Comparison of ENCODE assay signal across 26 cellular contexts in the genomic region with DNA sequence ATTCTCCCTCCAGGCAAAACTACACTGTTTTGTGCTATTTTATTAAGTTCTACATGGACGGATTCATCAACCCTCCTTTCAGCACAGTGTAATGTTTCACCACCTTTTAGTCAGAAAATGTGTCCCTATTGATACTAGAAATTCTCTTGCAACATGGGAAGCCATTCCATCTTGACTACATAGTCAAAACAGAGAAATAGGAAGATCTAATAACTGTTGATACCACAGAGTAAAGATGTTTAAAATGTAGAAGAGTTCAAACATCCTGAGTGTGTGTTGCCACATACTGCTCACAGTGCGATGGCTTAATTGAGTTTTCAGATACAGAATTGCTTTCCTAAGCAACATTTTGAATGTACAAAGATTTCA.
DNase-seq lines count a peak whose midpoint lies in the region; ATAC-seq, FAIRE-seq and TF ChIP-seq lines count a peak whose summit lies in the region.
"Had no signal": no experiment of that assay in that cellular context is flagged by ENCODE, and none has a peak within 500 bp of the region (broad histone marks: within the 10 kb centered on the region; RNA-seq: fewer than 3 reads in every experiment).

No MANE protein-coding gene starts in this region.

- no peak for ATAC-seq in aorta (ENCODE audit: low FRiP score)
- ATAC-seq in left colon, result no peak
- ATAC-seq: activated naive CD8-positive, alpha-beta T cell treated with anti-CD3 and anti-CD28 coated beads, Interleukin-2, amount 50 U/mL, for 24 hours; mucosa of descending colon; stimulated activated memory B cell treated with anti-CD40 and anti-IgM and Interleukin-4, amounts not matched to agents 10 μg/mL and 1 μg/mL and 100 μg/mL, for 72 hours; WTC11 had no signal

- H3K27ac Mint-ChIP-seq in HFFc6, result peak overlapping the region; percentile 89
- H3K27ac Mint-ChIP-seq: activated naive CD8-positive, alpha-beta T cell treated with anti-CD3 and anti-CD28 coated beads, Interleukin-2, amount 50 U/mL, for 24 hours; CD4-positive, alpha-beta memory T cell; stimulated activated memory B cell treated with anti-CD40 and anti-IgM and Interleukin-4, amounts not matched to agents 10 μg/mL and 1 μg/mL and 100 μg/mL, for 72 hours; WTC11 had no signal

- H3K9ac ChIP-seq in keratinocyte (ENCODE audit: control insufficient read depth, extremely low read depth, insufficient read depth, low read length), result no peak overlapping the region
- H3K9ac ChIP-seq in smooth muscle cell (ENCODE audit: low read depth), result no peak overlapping the region

- no peaks in the 10 kb centered on the region for H3K9me1 ChIP-seq in keratinocyte (ENCODE audit: control insufficient read depth, extremely low read depth, insufficient read depth, low read length)

- DNase-seq in HFFc6 (no peak), bronchial epithelial cell (ENCODE audit: low read depth) (peak; percentile 71), keratinocyte (ENCODE audit: low read depth, low spot score) (no peak), smooth muscle cell (lab: John Stamatoyannopoulos, UW; ENCODE audit: unreplicated experiment) (no peak), mesenteric fat pad (ENCODE audit: low spot score) (no peak), aorta (no peak), left colon (no peak)
- DNase-seq: activated CD4-positive, alpha-beta T cell treated with anti-CD3 and anti-CD28 coated beads, Interleukin-2, amount 50 U/mL, for 48 hours; activated CD8-positive, alpha-beta memory T cell treated with anti-CD3 and anti-CD28 coated beads, Interleukin-2, amount 50 U/mL, for 48 hours; activated effector memory CD4-positive, alpha-beta T cell treated with Interleukin-2 at 50 U/mL for 16 hours; activated naive CD8-positive, alpha-beta T cell treated with anti-CD3 and anti-CD28 coated beads, Interleukin-2, amount 50 U/mL, for 24 hours; CD4-positive, alpha-beta memory T cell; dermis blood vessel endothelial cell; GDM1; left ventricle myocardium inferior; mucosa of descending colon; NCI-H187; NCI-H748 treated with DMSO at 0.1 percent for 48 hours; stimulated activated CD4-positive, alpha-beta T cell treated with anti-CD3 and anti-CD28 coated beads, Interleukin-2, amount 100 ng/mL, for 24 hours; testis had no signal

- peaks cover 27% of the 10 kb centered on the region for H3K4me1 Mint-ChIP-seq in HFFc6 (ENCODE audit: low read depth)
- H3K4me1 Mint-ChIP-seq: activated naive CD8-positive, alpha-beta T cell treated with anti-CD3 and anti-CD28 coated beads, Interleukin-2, amount 50 U/mL, for 24 hours; stimulated activated memory B cell treated with anti-CD40 and anti-IgM and Interleukin-4, amounts not matched to agents 10 μg/mL and 1 μg/mL and 100 μg/mL, for 72 hours had no signal

- H4K20me1 ChIP-seq in keratinocyte (ENCODE audit: control insufficient read depth, extremely low read depth, insufficient read depth, low read length) (no peaks in the 10 kb centered on the region), smooth muscle cell (ENCODE audit: low read depth) (no peaks in the 10 kb centered on the region)

- 93% methylated on average over 2 of the region's 2 CpGs for WGBS in smooth muscle cell (ENCODE audit: low lambda C conversion rate)
- WGBS in aorta, 2 donors, result 94% methylated on average over 2 of the region's 2 CpGs

- H3K36me3 ChIP-seq in bronchial epithelial cell (ENCODE audit: control insufficient read depth, insufficient read depth, low read length), result no peaks in the 10 kb centered on the region
- H3K36me3 ChIP-seq in keratinocyte (ENCODE audit: control insufficient read depth in 2 of 2, extremely low read depth in 1 of 2, insufficient read depth in 2 of 2, low read length in 2 of 2), result no peaks in the 10 kb centered on the region
- no peaks in the 10 kb centered on the region for H3K36me3 ChIP-seq in smooth muscle cell (ENCODE audit: low read depth)
- no peaks in the 10 kb centered on the region for H3K36me3 ChIP-seq in aorta (ENCODE audit: control insufficient read depth in 1 of 2, insufficient read depth in 2 of 2, low read length in 1 of 2)
- H3K36me3 ChIP-seq: vagina had no signal

- H3K27me3 Mint-ChIP-seq in HFFc6 (ENCODE audit: insufficient read depth), result no peaks in the 10 kb centered on the region
- H3K27me3 Mint-ChIP-seq: activated naive CD8-positive, alpha-beta T cell treated with anti-CD3 and anti-CD28 coated beads, Interleukin-2, amount 50 U/mL, for 24 hours; CD4-positive, alpha-beta memory T cell; stimulated activated memory B cell treated with anti-CD40 and anti-IgM and Interleukin-4, amounts not matched to agents 10 μg/mL and 1 μg/mL and 100 μg/mL, for 72 hours had no signal

- H3K27ac ChIP-seq in keratinocyte (ENCODE audit: control insufficient read depth, insufficient read depth, low read length) (peak overlapping the region; percentile 48), smooth muscle cell (ENCODE audit: low read depth) (peak overlapping the region; percentile 51), aorta (ENCODE audit: low read depth in 1 of 2, low read length in 2 of 2) (no peak overlapping the region)
- H3K27ac ChIP-seq: left ventricle myocardium inferior, testis, vagina had no signal

- H3K4me2 ChIP-seq in keratinocyte (ENCODE audit: control insufficient read depth, extremely low read depth, insufficient read depth, low read depth, low read length), result no peak overlapping the region
- H3K4me2 ChIP-seq in smooth muscle cell, result no peak overlapping the region

- H3K4me1 ChIP-seq in keratinocyte (ENCODE audit: control insufficient read depth, extremely low read depth, insufficient read depth, low read length) (peaks cover 19% of the 10 kb centered on the region), smooth muscle cell (ENCODE audit: low read depth) (peaks cover 15% of the 10 kb centered on the region), aorta (ENCODE audit: control insufficient read depth in 1 of 2, insufficient read depth in 2 of 2, low read length in 2 of 2) (peaks cover 0 to under 1% of the 10 kb centered on the region in 2 donors)
- H3K4me1 ChIP-seq: testis, vagina had no signal

- H3K4me3 ChIP-seq in bronchial epithelial cell (ENCODE audit: low read depth, low read length) (no peak overlapping the region), keratinocyte (ENCODE audit: control insufficient read depth in 2 of 3, extremely low read depth in 1 of 3, insufficient read depth in 2 of 3, low read depth in 1 of 3, low read length in 3 of 3) (no peak overlapping the region), smooth muscle cell (no peak overlapping the region), aorta (ENCODE audit: low read length in 2 of 2) (no peak overlapping the region)
- H3K4me3 ChIP-seq: left ventricle myocardium inferior, mucosa of descending colon, testis, vagina had no signal

- dilution Hi-C loops in keratinocyte (cut with MboI; ENCODE audit: extremely low pct_ligation_motif_present, low sequenced_read_pairs), result no loop called here

- intact Hi-C loops in aorta (cut with DNase I), result no loop called here
- intact Hi-C loops in left colon (cut with DNase I, micrococcal nuclease), result no loop called here

- H3K27me3 ChIP-seq in bronchial epithelial cell (ENCODE audit: control insufficient read depth, insufficient read depth, low read length), result no peaks in the 10 kb centered on the region
- H3K27me3 ChIP-seq in keratinocyte (ENCODE audit: control insufficient read depth, extremely low read depth, insufficient read depth, low read length), result no peaks in the 10 kb centered on the region
- H3K27me3 ChIP-seq in smooth muscle cell (ENCODE audit: low read depth), result no peaks in the 10 kb centered on the region
- H3K27me3 ChIP-seq in aorta (ENCODE audit: control insufficient read depth in 1 of 2, insufficient read depth in 2 of 2, low read length in 1 of 2), result no peaks in the 10 kb centered on the region
- H3K27me3 ChIP-seq: testis, vagina had no signal

- H3K9me3 ChIP-seq in keratinocyte (ENCODE audit: control insufficient read depth, low read depth, low read length) (no peaks in the 10 kb centered on the region), smooth muscle cell (replicated peaks; ENCODE audit: low read depth) (no peaks in the 10 kb centered on the region), aorta (ENCODE audit: control insufficient read depth, low read length) (no peaks in the 10 kb centered on the region)
- H3K9me3 ChIP-seq: left ventricle myocardium inferior, mucosa of descending colon, testis, vagina had no signal

- TF ChIP-seq CTCF in HFFc6 (IDR thresholded peaks at IDR 0.05), result no peak
- TF ChIP-seq CTCF in bronchial epithelial cell (IDR thresholded peaks at IDR 0.05; ENCODE audit: insufficient read depth, low read length, severe bottlenecking), result no peak
- no peak for TF ChIP-seq CTCF in keratinocyte (optimal IDR thresholded peaks at IDR 0.05 in 1 of 3, IDR thresholded peaks at IDR 0.05 in 1 of 3, conservative IDR thresholded peaks at IDR 0.05 in 1 of 3; ENCODE audit: extremely low read depth in 1 of 3, insufficient read depth in 2 of 3, low read length in 3 of 3)
- TF ChIP-seq CTCF in smooth muscle cell (IDR thresholded peaks at IDR 0.05; ENCODE audit: borderline replicate concordance, insufficient read depth, poor library complexity, severe bottlenecking), result no peak

- H3K79me2 ChIP-seq in keratinocyte (ENCODE audit: control insufficient read depth, insufficient read depth, low read length) (no peaks in the 10 kb centered on the region), smooth muscle cell (ENCODE audit: low read depth) (no peaks in the 10 kb centered on the region)

- no peaks in the 10 kb centered on the region for H3K36me3 Mint-ChIP-seq in HFFc6 (ENCODE audit: low read depth)
- H3K36me3 Mint-ChIP-seq: stimulated activated memory B cell treated with anti-CD40 and anti-IgM and Interleukin-4, amounts not matched to agents 10 μg/mL and 1 μg/mL and 100 μg/mL, for 72 hours; WTC11 had no signal

- H3K4me3 Mint-ChIP-seq in HFFc6, result peak overlapping the region; percentile 5; the same call in 1 of the 2 replicates
- H3K4me3 Mint-ChIP-seq: activated naive CD8-positive, alpha-beta T cell treated with anti-CD3 and anti-CD28 coated beads, Interleukin-2, amount 50 U/mL, for 24 hours; CD4-positive, alpha-beta memory T cell; stimulated activated memory B cell treated with anti-CD40 and anti-IgM and Interleukin-4, amounts not matched to agents 10 μg/mL and 1 μg/mL and 100 μg/mL, for 72 hours; WTC11 had no signal

- H2AFZ ChIP-seq in keratinocyte (ENCODE audit: control insufficient read depth, low read length), result no peak overlapping the region
- H2AFZ ChIP-seq in smooth muscle cell (ENCODE audit: low read depth), result no peak overlapping the region

- no peaks in the 10 kb centered on the region for H3K9me3 Mint-ChIP-seq in HFFc6
- H3K9me3 Mint-ChIP-seq: activated naive CD8-positive, alpha-beta T cell treated with anti-CD3 and anti-CD28 coated beads, Interleukin-2, amount 50 U/mL, for 24 hours; stimulated activated memory B cell treated with anti-CD40 and anti-IgM and Interleukin-4, amounts not matched to agents 10 μg/mL and 1 μg/mL and 100 μg/mL, for 72 hours; WTC11 had no signal

- H3F3A ChIP-seq in smooth muscle cell (ENCODE audit: low read depth), result no peaks in the 10 kb centered on the region

- no peak for FAIRE-seq in bronchial epithelial cell (lab: Jason Lieb, UNC)
- FAIRE-seq in keratinocyte (lab: Jason Lieb, UNC), result no peak
- FAIRE-seq: endothelial cell of umbilical vein, GM18507, HTR-8/SVneo had no signal

Comparison
In these comparisons a context has a peak if more than half of its experiments do, and no peak if none do; other contexts are left out.
1. H3K27ac ChIP-seq: peak in keratinocyte (single experiment) and smooth muscle cell (single experiment); none in aorta (0 of 2).